15 cellular contexts compared by ENCODE assay signal in genomic region chr17:83171661-83172060, GRCh38.
DNase-seq lines count a peak whose midpoint lies in the region; ATAC-seq and TF ChIP-seq lines count a peak whose summit lies in the region.
"Had no signal": no experiment of that assay in that cellular context is flagged by ENCODE, and none has a peak within 500 bp of the region (broad histone marks: within the 10 kb centered on the region; RNA-seq: fewer than 3 reads in every experiment).

No MANE protein-coding gene starts in this region.

- no peak overlapping the region for H3K4me3 ChIP-seq in mesenchymal stem cell (ENCODE audit: insufficient read depth in 1 of 2, low read depth in 1 of 2, low read length in 2 of 2)
- H3K4me3 ChIP-seq: ascending aorta, BLaER1, prostate gland, thyroid gland had no signal

- no peak overlapping the region for H2BK12ac ChIP-seq in mesenchymal stem cell (ENCODE audit: low read length in 2 of 2)

- H3K4ac ChIP-seq in mesenchymal stem cell (ENCODE audit: low read depth in 1 of 2, low read length in 2 of 2): no peak overlapping the region

- H3K9ac ChIP-seq in mesenchymal stem cell (ENCODE audit: low read length): peak overlapping the region; percentile 55
- H3K9ac ChIP-seq: BLaER1 had no signal

- no peak overlapping the region for H2AFZ ChIP-seq in mesenchymal stem cell (ENCODE audit: low read depth, low read length)

- no peaks in the 10 kb centered on the region for H3K79me1 ChIP-seq in mesenchymal stem cell (replicated peaks; ENCODE audit: low read length, poor library complexity, severe bottlenecking)

- no peak overlapping the region for H3K18ac ChIP-seq in mesenchymal stem cell (ENCODE audit: low read depth in 1 of 2, low read length in 2 of 2)

- no peak for ATAC-seq in GM19023 (IDR thresholded peaks at IDR 0.05; ENCODE audit: unreplicated experiment)
- ATAC-seq: HepG2 had no signal

- no peak overlapping the region for H2BK120ac ChIP-seq in mesenchymal stem cell (ENCODE audit: low read depth, low read length)

- H3K27me3 ChIP-seq in mesenchymal stem cell (ENCODE audit: control insufficient read depth in 1 of 2, insufficient read depth in 1 of 2, low read length in 2 of 2): no peaks in the 10 kb centered on the region
- H3K27me3 ChIP-seq: ascending aorta, BLaER1, thyroid gland had no signal

- no peak overlapping the region for H4K91ac ChIP-seq in mesenchymal stem cell (ENCODE audit: low read length)

- 84% methylated on average over 16 of the region's 21 CpGs for WGBS in mesenchymal stem cell

- DNase-seq in AG08395 (ENCODE audit: low spot score): peak; percentile 56
- peak; percentile 78 for DNase-seq in DMS 273 (lab: John Stamatoyannopoulos, UW; ENCODE audit: unreplicated experiment)
- DNase-seq in cerebellar cortex (ENCODE audit: low spot score): peak; percentile 48
- DNase-seq in mesenchymal stem cell: no peak
- DNase-seq in medulla oblongata (ENCODE audit: extremely low spot score): no peak
- no peak for DNase-seq in GM13977 (ENCODE audit: low spot score)
- DNase-seq in cortex of kidney (lab: John Stamatoyannopoulos, UW): no peak
- DNase-seq: activated CD4-positive, CD25-positive, alpha-beta regulatory T cell; NCI-H1092; thyroid gland had no signal

- no peak overlapping the region for H3K23ac ChIP-seq in mesenchymal stem cell (ENCODE audit: low read length in 2 of 2)

- no peak overlapping the region for H2AK5ac ChIP-seq in mesenchymal stem cell (ENCODE audit: low read length, severe bottlenecking)

- H2BK5ac ChIP-seq in mesenchymal stem cell (ENCODE audit: low read depth, low read length, poor library complexity, severe bottlenecking): no peak overlapping the region

- no peaks in the 10 kb centered on the region for H3K36me3 ChIP-seq in mesenchymal stem cell (ENCODE audit: control insufficient read depth in 1 of 2, insufficient read depth in 2 of 2, low read depth in 1 of 2, low read length in 2 of 2)
- H3K36me3 ChIP-seq: ascending aorta, BLaER1, prostate gland, thyroid gland had no signal

- peaks cover 13% of the 10 kb centered on the region for H3K4me1 ChIP-seq in mesenchymal stem cell (ENCODE audit: control insufficient read depth, insufficient read depth, low read depth, low read length)
- H3K4me1 ChIP-seq: ascending aorta, thyroid gland had no signal

- H2BK15ac ChIP-seq in mesenchymal stem cell (ENCODE audit: low read depth, poor library complexity, severe bottlenecking): no peak overlapping the region

- in situ Hi-C loops in GM13977 (cut with MboI; ENCODE audit: low pct_unique_long_range_greater_than_20kb, low sequenced_read_pairs, unreplicated experiment): no loop called here

- no peak overlapping the region for H3K14ac ChIP-seq in mesenchymal stem cell (ENCODE audit: low read length in 2 of 2)

- no peak overlapping the region for H3K4me2 ChIP-seq in mesenchymal stem cell (ENCODE audit: low read length, poor library complexity, severe bottlenecking)
- H3K4me2 ChIP-seq: BLaER1 had no signal

- H4K8ac ChIP-seq in mesenchymal stem cell (ENCODE audit: low read length): no peak overlapping the region

- H3K27ac ChIP-seq in mesenchymal stem cell (ENCODE audit: low read length, poor library complexity, severe bottlenecking): no peak overlapping the region
- H3K27ac ChIP-seq: ascending aorta, BLaER1, prostate gland, thyroid gland had no signal

- H3K9me3 ChIP-seq in mesenchymal stem cell (ENCODE audit: control insufficient read depth, low read length): no peaks in the 10 kb centered on the region
- H3K9me3 ChIP-seq: ascending aorta, BLaER1, prostate gland, thyroid gland had no signal

- no peak for TF ChIP-seq CTCF in GM13977 (IDR thresholded peaks at IDR 0.05; ENCODE audit: extremely low read depth, insufficient read depth, missing control alignments)

Comparison
In these comparisons a context has a peak if more than half of its experiments do, and no peak if none do; other contexts are left out.
1. DNase-seq: peak in AG08395 (single experiment), DMS 273 (single experiment) and cerebellar cortex (single experiment); none in mesenchymal stem cell (single experiment), medulla oblongata (single experiment), GM13977 (single experiment) and cortex of kidney (single experiment).